In the genomic region with DNA sequence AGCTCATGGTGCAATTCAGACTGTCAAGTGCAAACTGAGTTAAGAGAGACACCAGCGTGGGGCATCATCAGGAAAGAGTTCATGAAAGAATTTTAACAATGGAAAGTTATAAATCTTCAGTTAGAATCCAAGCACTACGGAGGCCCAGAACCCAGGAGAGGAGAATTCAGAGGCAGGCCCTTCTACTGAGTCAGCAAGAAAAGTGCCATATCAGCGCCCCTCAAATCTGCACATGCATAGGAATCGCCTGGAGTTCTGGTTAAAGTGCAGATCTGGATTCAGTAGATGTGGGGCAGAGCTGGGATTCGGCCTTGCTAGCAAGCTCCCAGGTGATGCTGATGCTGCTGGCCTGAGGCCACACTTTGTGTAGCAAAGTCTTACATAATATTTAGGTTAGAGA, we compare ENCODE assay signal across 25 cellular contexts. TPM values are rescaled to one million over a fixed set of nuclear protein-coding genes. Genes with fewer than 3 reads are reported as not detected.
DNase-seq lines count a peak whose midpoint lies in the region; ATAC-seq, FAIRE-seq and TF ChIP-seq lines count a peak whose summit lies in the region.
"Had no signal": no experiment of that assay in that cellular context is flagged by ENCODE, and none has a peak within 500 bp of the region (broad histone marks: within the 10 kb centered on the region; RNA-seq: fewer than 3 reads in every experiment).

No MANE protein-coding gene starts in this region.

- H3K9ac ChIP-seq in HepG2 (ENCODE audit: insufficient read depth, low read depth, low read length) = no peak overlapping the region

- H3K4me3 ChIP-seq in HepG2 (replicated peaks in 1 of 3; ENCODE audit: insufficient read depth in 1 of 3, low read depth in 2 of 3, low read length in 3 of 3) = no peak overlapping the region
- no peak overlapping the region for H3K4me3 ChIP-seq in right lobe of liver
- peak overlapping the region; percentile 18 for H3K4me3 ChIP-seq in Jurkat, Clone E6-1 (ENCODE audit: low read length)
- H3K4me3 ChIP-seq in right cardiac atrium (ENCODE audit: low read length) = no peak overlapping the region
- H3K4me3 ChIP-seq: right atrium auricular region, SJSA1 had no signal

- intact Hi-C loops in HepG2 (cut with micrococcal nuclease; ENCODE audit: unreplicated experiment) (no loop called here), right lobe of liver (cut with DNase I) (no loop called here), CD14-positive monocyte (cut with micrococcal nuclease) (no loop called here), right cardiac atrium (cut with DNase I) (no loop called here)

- CTCF ChIA-PET in HepG2 (lab: Yijun Ruan, JAX; ENCODE audit: low intra/inter-chr PET ratio, low total read pairs) = no interaction called here

- TF ChIP-seq POLR2A in HepG2 (IDR thresholded peaks at IDR 0.05; ENCODE audit: insufficient read depth in 1 of 2, low read depth in 2 of 2, low read length in 2 of 2) (no peak), right lobe of liver (IDR thresholded peaks at IDR 0.05) (no peak)

- 1% methylated on average over 5 of the region's 5 CpGs for WGBS in HepG2 (ENCODE audit: low lambda C conversion rate)
- WGBS in right lobe of liver (ENCODE audit: insufficient coverage, low coverage, low lambda C conversion rate, missing lambda C conversion rate) = 72% methylated on average over 3 of the region's 5 CpGs
- WGBS in right cardiac atrium = 86% methylated on average over 5 of the region's 5 CpGs

- no peak overlapping the region for H2AFZ ChIP-seq in HepG2 (ENCODE audit: low read length)

- H3K9me3 ChIP-seq in HepG2 (ENCODE audit: low read length) = no peaks in the 10 kb centered on the region
- H3K9me3 ChIP-seq in right lobe of liver = no peaks in the 10 kb centered on the region
- H3K9me3 ChIP-seq in right cardiac atrium (ENCODE audit: control insufficient read depth, low read length) = no peaks in the 10 kb centered on the region
- H3K9me3 ChIP-seq: right atrium auricular region, SJSA1 had no signal

- no peaks in the 10 kb centered on the region for H4K20me1 ChIP-seq in HepG2 (ENCODE audit: insufficient read depth, low read length)

- no peaks in the 10 kb centered on the region for H3K4me1 ChIP-seq in HepG2 (ENCODE audit: insufficient read depth, low read length)
- no peaks in the 10 kb centered on the region for H3K4me1 ChIP-seq in right lobe of liver
- peaks cover 10% of the 10 kb centered on the region for H3K4me1 ChIP-seq in right cardiac atrium (ENCODE audit: control insufficient read depth, insufficient read depth, low read length)
- H3K4me1 ChIP-seq: SJSA1 had no signal

- H3K4me3 Mint-ChIP-seq in immature natural killer cell = peak overlapping the region; percentile 36 to 62 (median 49)
- no peak overlapping the region for H3K4me3 Mint-ChIP-seq in CD14-positive monocyte
- H3K4me3 Mint-ChIP-seq: activated T-cell treated with anti-CD3 and anti-CD28 coated beads, Interleukin-2, amount 50 U/mL, for 24 hours; dendritic cell treated with granulocyte-macrophage colony-stimulating factor and Interleukin-4, amounts not matched to agents 40 ng/mL and 50 ng/mL, for 4 days; endodermal cell had no signal

- TF ChIP-seq CTCF in HepG2 (CRISPR knock-in tag; IDR thresholded peaks at IDR 0.05) (no peak), right lobe of liver (IDR thresholded peaks at IDR 0.05) (no peak), CD14-positive monocyte (IDR thresholded peaks at IDR 0.05) (no peak)

- H3K79me2 ChIP-seq in HepG2 (ENCODE audit: insufficient read depth, low read length) = no peaks in the 10 kb centered on the region

- POLR2A ChIA-PET in HepG2 (lab: Yijun Ruan, JAX) = no interaction called here

- no TSS peak for BruUV-seq in HepG2 (replicated peaks; lab: Mats Ljungman, UMichigan)

- FAIRE-seq in HepG2 (lab: Jason Lieb, UNC) = no peak

- H3K9me3 Mint-ChIP-seq in immature natural killer cell (no peaks in the 10 kb centered on the region), CD14-positive monocyte (peaks cover 0 to 3% (median 0%) of the 10 kb centered on the region in 7 donors)
- H3K9me3 Mint-ChIP-seq: activated T-cell treated with anti-CD3 and anti-CD28 coated beads, Interleukin-2, amount 50 U/mL, for 24 hours; dendritic cell treated with granulocyte-macrophage colony-stimulating factor and Interleukin-4, amounts not matched to agents 40 ng/mL and 50 ng/mL, for 4 days; endodermal cell had no signal

- H3K4me1 Mint-ChIP-seq in immature natural killer cell (peaks cover 97 to 99% of the 10 kb centered on the region in 2 donors), CD14-positive monocyte (peaks cover 74% of the 10 kb centered on the region)

- H3K36me3 ChIP-seq in HepG2 (replicated peaks in 1 of 2; ENCODE audit: control insufficient read depth in 1 of 2, insufficient read depth in 2 of 2, low read length in 2 of 2) (no peaks in the 10 kb centered on the region), right lobe of liver (no peaks in the 10 kb centered on the region)
- H3K36me3 ChIP-seq: right atrium auricular region, SJSA1 had no signal

- TF ChIP-seq EP300 in HepG2 (IDR thresholded peaks at IDR 0.05; ENCODE audit: low read depth in 2 of 2, low read length in 2 of 2) (no peak), HepG2 (CRISPR knock-in tag; IDR thresholded peaks at IDR 0.05; ENCODE audit: borderline replicate concordance) (no peak)

- peaks cover 0 to 6% (median 0%) of the 10 kb centered on the region in 3 donors for H3K27me3 Mint-ChIP-seq in immature natural killer cell (ENCODE audit: low read depth in 3 of 3)
- peaks cover 0 to 6% (median 3%) of the 10 kb centered on the region in 3 donors for H3K27me3 Mint-ChIP-seq in CD14-positive monocyte (ENCODE audit: low read depth in 3 of 3)
- H3K27me3 Mint-ChIP-seq: activated T-cell treated with anti-CD3 and anti-CD28 coated beads, Interleukin-2, amount 50 U/mL, for 24 hours; dendritic cell treated with granulocyte-macrophage colony-stimulating factor and Interleukin-4, amounts not matched to agents 40 ng/mL and 50 ng/mL, for 4 days had no signal

- in situ Hi-C loops in HepG2 (cut with HindIII; ENCODE audit: extremely low pct_ligation_motif_present, low pct_unique_long_range_greater_than_20kb) = no loop called here

- ATAC-seq in HepG2 = no peak
- ATAC-seq in right lobe of liver = no peak
- no peak for ATAC-seq in right cardiac atrium
- ATAC-seq: HCT116, left colon had no signal

- H3K27ac ChIP-seq in HepG2 (ENCODE audit: extremely low read length, insufficient read depth, low read length) (no peak overlapping the region), right lobe of liver (no peak overlapping the region), right cardiac atrium (ENCODE audit: low read length) (no peak overlapping the region)
- H3K27ac ChIP-seq: right atrium auricular region, SJSA1 had no signal

- no peak for TF ChIP-seq RAD21 in HepG2 (CRISPR knock-in tag; IDR thresholded peaks at IDR 0.05)

- H3K27me3 ChIP-seq in HepG2 (ENCODE audit: control insufficient read depth in 1 of 2, insufficient read depth in 2 of 2, low read length in 2 of 2) = peaks cover 0 to 34% of the 10 kb centered on the region in 2 experiments; a peak in 3 of 5 replicates
- no peaks in the 10 kb centered on the region for H3K27me3 ChIP-seq in right lobe of liver
- H3K27me3 ChIP-seq in right cardiac atrium (ENCODE audit: control insufficient read depth, insufficient read depth) = no peaks in the 10 kb centered on the region
- H3K27me3 ChIP-seq: right atrium auricular region, SJSA1 had no signal

- H3K36me3 Mint-ChIP-seq in immature natural killer cell (peaks cover 0 to 7% (median 0%) of the 10 kb centered on the region in 3 donors), CD14-positive monocyte (peaks cover 51 to 53% of the 10 kb centered on the region in 2 donors)

- DNase-seq in HepG2 (ENCODE audit: low spot score) (no peak), right lobe of liver (no peak), immature natural killer cell (no peak), NCI-H510A treated with DMSO at 0.1 percent for 48 hours (lab: John Stamatoyannopoulos, UW) (no peak), CD14-positive monocyte (ENCODE audit: low spot score) (no peak), right cardiac atrium (no peak)
- no peak for DNase-seq in Jurkat, Clone E6-1 (ENCODE audit: low read depth, low spot score)
- DNase-seq: activated CD4-positive, CD25-positive, alpha-beta regulatory T cell treated with anti-CD3 and anti-CD28 coated beads, Interleukin-2, amount 50 U/mL, for 72 hours; activated CD8-positive, alpha-beta memory T cell treated with anti-CD3 and anti-CD28 coated beads for 24 hours; activated gamma-delta T cell treated with Interleukin-2 at 50 U/mL for 16 hours; activated T-cell treated with anti-CD3 and anti-CD28 coated beads, Interleukin-2, amount 50 U/mL, for 24 hours; central memory CD4-positive, alpha-beta T cell; DMS 273 treated with DMSO at 0.1 percent for 48 hours; endodermal cell; left colon; NCI-H1092; NCI-H1694; RPMI8226; stimulated activated CD4-positive, alpha-beta T cell treated with anti-CD3 and anti-CD28 coated beads, Interleukin-2, amount 100 ng/mL, for 24 hours; stimulated activated CD8-positive, alpha-beta memory T cell treated with anti-CD3 and anti-CD28 coated beads, Interleukin-4, amount 100 ng/mL, for 48 hours; trophoblast cell had no signal

- no peak overlapping the region for H3K4me2 ChIP-seq in HepG2 (ENCODE audit: low read depth, low read length)

- H3K27ac Mint-ChIP-seq in immature natural killer cell (peak overlapping the region in 3 of 6 donors; percentile 15 to 65 (median 60)), CD14-positive monocyte (peak overlapping the region in 2 of 7 donors; percentile 21 to 22)
- H3K27ac Mint-ChIP-seq: endodermal cell had no signal

RNA-seq across cellular contexts. Expression of a gene that starts 45.9 kb away (rescaled TPM):
- not detected in 2 replicates for total RNA-seq in HepG2 (2016; rRNA removed; fragmentation: Illumina TruSeq; extraction: Trizol)
- total RNA-seq in HepG2 (2016; cell fraction: cytosol; rRNA removed; fragmentation: Illumina TruSeq; extraction: Trizol; ENCODE audit: low read depth) = not detected in 2 replicates
- not detected in 2 replicates for total RNA-seq in HepG2 (2016; cell fraction: insoluble cytoplasmic fraction; rRNA removed; fragmentation: Illumina TruSeq; extraction: Trizol)
- not detected in 2 replicates for total RNA-seq in HepG2 (2016; cell fraction: membrane; rRNA removed; fragmentation: Illumina TruSeq; extraction: Trizol)
- total RNA-seq in HepG2 (2016; cell fraction: nucleus; rRNA removed; fragmentation: Illumina TruSeq; extraction: Trizol) = not detected in 2 replicates
- polyA plus RNA-seq in HepG2 (2011; rRNA removed) = 0.05 and 0.15 TPM in 2 replicates
- polyA plus RNA-seq in HepG2 (2011; cell fraction: cytosol; rRNA removed) = 0.04 TPM in 1 of 2 replicates, not detected in the other
- 0.10 TPM in 1 of 2 replicates, not detected in the other for polyA plus RNA-seq in HepG2 (2011; cell fraction: nucleus; rRNA removed)
- polyA plus RNA-seq in HepG2 (2012) = not detected in 2 replicates
- not detected in 2 replicates for polyA plus RNA-seq in HepG2 (2016; cell fraction: cytosol; fragmentation: Illumina TruSeq; extraction: Trizol; ENCODE audit: low read depth)
- polyA plus RNA-seq in HepG2 (2016; cell fraction: insoluble cytoplasmic fraction; fragmentation: Illumina TruSeq; extraction: Trizol; ENCODE audit: low read depth) = not detected in 2 replicates
- not detected in 2 replicates for polyA plus RNA-seq in HepG2 (2016; cell fraction: membrane; fragmentation: Illumina TruSeq; extraction: Trizol; ENCODE audit: low read depth)
- polyA plus RNA-seq in HepG2 (2016; cell fraction: nucleus; fragmentation: Illumina TruSeq; extraction: Trizol; ENCODE audit: insufficient read depth, low read depth) = not detected in 2 replicates
- 1.7 TPM in 1 of 2 replicates, not detected in the other for polyA minus RNA-seq in HepG2 (2011; rRNA and poly(A)+ RNA removed; ENCODE audit: low replicate concordance)
- not detected in 2 replicates for polyA minus RNA-seq in HepG2 (2011; cell fraction: cytosol; rRNA and poly(A)+ RNA removed)
- polyA minus RNA-seq in HepG2 (2011; cell fraction: nucleus; rRNA and poly(A)+ RNA removed) = 0.12 TPM in 1 of 2 replicates, not detected in the other
- total RNA-seq in right lobe of liver = 10 to 100 TPM in 1 of 6 experiments, 1 to 10 TPM in 4, under 1 TPM in 1; 0.57 to 10.4 (median 3.5) TPM
- 104 TPM for polyA plus RNA-seq in Jurkat, Clone E6-1 (2012; ENCODE audit: insufficient read depth, insufficient read length)
- 10 to 100 TPM; 42.5 to 90.1 (median 78.4) TPM for polyA plus RNA-seq in immature natural killer cell
- 10 to 100 TPM; 44.4 to 48.4 TPM for polyA plus RNA-seq in CD14-positive monocyte
- 10 to 100 TPM in 2 of 4 donors, 1 to 10 TPM in 2; 7.2 to 11.8 (median 10.5) TPM for total RNA-seq in right cardiac atrium
- polyA plus RNA-seq in right cardiac atrium = 3.1 TPM

Comparison
In these comparisons a context has a peak if more than half of its experiments do, and no peak if none do; other contexts are left out.
1. H3K4me3 Mint-ChIP-seq: peak in immature natural killer cell (5 of 5); none in CD14-positive monocyte (0 of 2).
2. RNA of a gene that starts 45.9 kb away (polyA plus RNA-seq): 42.5 to 90.1 TPM in immature natural killer cell and 44.4 to 48.4 TPM in CD14-positive monocyte; 3.1 TPM in right cardiac atrium (single experiment) and 0.04 to 0.15 TPM in HepG2; every median in the first group is over 10 times any median in the second.